In the genomic region with DNA sequence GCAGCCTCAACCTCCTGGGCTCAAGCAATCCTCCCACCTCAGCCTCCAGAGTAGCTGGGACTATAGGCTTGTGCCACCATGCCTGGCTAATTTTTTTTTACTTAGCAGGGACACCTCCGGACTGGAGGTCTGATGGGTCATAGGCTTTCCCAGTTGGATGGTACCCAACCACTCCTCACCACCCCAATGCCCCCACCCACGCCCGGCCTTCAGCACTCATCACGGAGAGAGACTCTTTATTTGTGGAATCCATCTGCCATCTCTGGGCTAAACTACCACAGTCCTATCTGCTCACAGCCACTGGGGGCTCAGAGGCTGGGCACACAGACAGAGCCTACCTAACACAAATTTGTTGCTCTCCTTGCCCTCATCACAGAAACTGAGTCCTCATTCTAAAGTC, we compare ENCODE assay signal across 15 cellular contexts. TPM values are rescaled to one million over a fixed set of nuclear protein-coding genes. Genes with fewer than 3 reads are reported as not detected.
DNase-seq lines count a peak whose midpoint lies in the region; ATAC-seq and TF ChIP-seq lines count a peak whose summit lies in the region.
"Had no signal": no experiment of that assay in that cellular context is flagged by ENCODE, and none has a peak within 500 bp of the region (broad histone marks: within the 10 kb centered on the region; RNA-seq: fewer than 3 reads in every experiment).

No MANE protein-coding gene starts in this region.

- 80 to 90% (median 84%) methylated on average over 3 to 4 of the region's 4 CpGs for WGBS in stomach, 5 donors
- 77 to 90% methylated on average over 4 of the region's 4 CpGs for WGBS in lower leg skin, 2 donors

- no peak overlapping the region for H3K9ac ChIP-seq in fibroblast of lung (ENCODE audit: insufficient read depth, low read length)

- intact Hi-C loops in activated CD8-positive, alpha-beta T cell treated with anti-CD3 and anti-CD28 coated beads for 36 hours (cut with micrococcal nuclease), result no loop called here
- intact Hi-C loops in stomach (cut with DNase I; ENCODE audit: low total_unique reads) (no loop called here), lower lobe of right lung (cut with DNase I) (no loop called here), lower leg skin (cut with DNase I; ENCODE audit: low total_unique reads) (no loop called here)

- no peaks in the 10 kb centered on the region for H3K27me3 ChIP-seq in fibroblast of lung (ENCODE audit: control insufficient read depth, insufficient read depth, low read length)
- no peaks in the 10 kb centered on the region for H3K27me3 ChIP-seq in stomach
- H3K27me3 ChIP-seq in lower lobe of right lung (ENCODE audit: low read depth), result no peaks in the 10 kb centered on the region
- H3K27me3 ChIP-seq: left lung had no signal

- H4K20me1 ChIP-seq in fibroblast of lung (ENCODE audit: control insufficient read depth, extremely low read depth, insufficient read depth, low read length), result peaks cover 4% of the 10 kb centered on the region

- no peak for DNase-seq in activated CD8-positive, alpha-beta T cell treated with anti-CD3 and anti-CD28 coated beads, Interleukin-2, amount 10 ng/mL, durations not matched to agents 7 days and 5 days
- DNase-seq in activated CD8-positive, alpha-beta T cell treated with anti-CD3 and anti-CD28 coated beads for 36 hours, result no peak
- DNase-seq in T-cell (no peak), fibroblast of lung (ENCODE audit: low read depth in 2 of 2) (no peak), stomach (no peak), lower lobe of right lung (no peak), lower leg skin (ENCODE audit: low spot score in 2 of 2) (no peak), NCI-H345 treated with DMSO at 0.1 percent for 48 hours (lab: John Stamatoyannopoulos, UW; ENCODE audit: unreplicated experiment) (no peak)
- DNase-seq: activated CD4-positive, alpha-beta T cell treated with anti-CD3 and anti-CD28 coated beads for 4 hours; activated naive CD4-positive, alpha-beta T cell treated with Interleukin-2 at 50 U/mL for 16 hours; left lung; NCI-H1436 treated with DMSO at 0.1 percent for 48 hours; stimulated activated CD4-positive, alpha-beta T cell treated with anti-CD3 and anti-CD28 coated beads, Interleukin-12 subunit alpha, Interleukin-12 subunit beta, amount 100 ng/mL, for 4 hours had no signal

- no peak for TF ChIP-seq CTCF in activated CD8-positive, alpha-beta T cell treated with anti-CD3 and anti-CD28 coated beads for 36 hours (IDR thresholded peaks at IDR 0.05)
- TF ChIP-seq CTCF in fibroblast of lung (conservative IDR thresholded peaks at IDR 0.05 in 1 of 2, IDR thresholded peaks at IDR 0.05 in 1 of 2; ENCODE audit: low read depth in 1 of 2, low read length in 2 of 2) (no peak), stomach (IDR thresholded peaks at IDR 0.05) (no peak), lower lobe of right lung (IDR thresholded peaks at IDR 0.05) (no peak), lower leg skin (IDR thresholded peaks at IDR 0.05) (no peak)

- H3K4me3 ChIP-seq in fibroblast of lung (replicated peaks in 1 of 4; ENCODE audit: control extremely low read depth in 1 of 4, insufficient read depth in 1 of 4, low read depth in 3 of 4, low read length in 4 of 4) (no peak overlapping the region), stomach (no peak overlapping the region), lower lobe of right lung (no peak overlapping the region), lower leg skin (ENCODE audit: low read depth, poor library complexity, severe bottlenecking) (no peak overlapping the region)
- H3K4me3 ChIP-seq: coronary artery, left lung, thoracic aorta had no signal

- H3K27ac ChIP-seq in fibroblast of lung (ENCODE audit: insufficient read depth, low read length) (peak overlapping the region; percentile 26), stomach (peak overlapping the region in 4 of 5 donors; percentile 13 to 99 (median 88)), lower lobe of right lung (no peak overlapping the region)
- H3K27ac ChIP-seq: thoracic aorta had no signal

- TF ChIP-seq POLR2A in stomach (IDR thresholded peaks at IDR 0.05) (no peak), lower leg skin (IDR thresholded peaks at IDR 0.05) (no peak)

- H3K4me1 Mint-ChIP-seq in activated CD8-positive, alpha-beta T cell treated with anti-CD3 and anti-CD28 coated beads, Interleukin-2, amount 10 ng/mL, durations not matched to agents 7 days and 5 days (ENCODE audit: low read depth), result peaks cover 80% of the 10 kb centered on the region
- H3K4me1 Mint-ChIP-seq in activated CD8-positive, alpha-beta T cell treated with anti-CD3 and anti-CD28 coated beads for 36 hours (ENCODE audit: low read depth), result peaks cover 41% of the 10 kb centered on the region
- H3K4me1 Mint-ChIP-seq in T-cell, result peaks cover 41 to 60% (median 42%) of the 10 kb centered on the region in 3 donors

- no peak overlapping the region for H2AFZ ChIP-seq in fibroblast of lung (ENCODE audit: low read length)

- H3K4me3 Mint-ChIP-seq in activated CD8-positive, alpha-beta T cell treated with anti-CD3 and anti-CD28 coated beads, Interleukin-2, amount 10 ng/mL, durations not matched to agents 7 days and 5 days, result no peak overlapping the region
- no peak overlapping the region for H3K4me3 Mint-ChIP-seq in activated CD8-positive, alpha-beta T cell treated with anti-CD3 and anti-CD28 coated beads for 36 hours
- no peak overlapping the region for H3K4me3 Mint-ChIP-seq in T-cell

- TF ChIP-seq EP300 in stomach (IDR thresholded peaks at IDR 0.05), result no peak

- H3K79me2 ChIP-seq in fibroblast of lung (ENCODE audit: control insufficient read depth, insufficient read depth, low read length), result peaks cover 99% of the 10 kb centered on the region

- ATAC-seq in activated CD8-positive, alpha-beta T cell treated with anti-CD3 and anti-CD28 coated beads, Interleukin-2, amount 10 ng/mL, durations not matched to agents 7 days and 5 days, result no peak
- no peak for ATAC-seq in activated CD8-positive, alpha-beta T cell treated with anti-CD3 and anti-CD28 coated beads for 36 hours
- no peak for ATAC-seq in T-cell (replicated peaks in 1 of 4)
- no peak for ATAC-seq in lower lobe of right lung
- ATAC-seq: left lung had no signal

- H3K27ac Mint-ChIP-seq in activated CD8-positive, alpha-beta T cell treated with anti-CD3 and anti-CD28 coated beads, Interleukin-2, amount 10 ng/mL, durations not matched to agents 7 days and 5 days, result peak overlapping the region; percentile 85
- H3K27ac Mint-ChIP-seq in activated CD8-positive, alpha-beta T cell treated with anti-CD3 and anti-CD28 coated beads for 36 hours, result no peak overlapping the region
- peak overlapping the region; percentile 61 to 72 for H3K27ac Mint-ChIP-seq in T-cell

- H3K4me1 ChIP-seq in fibroblast of lung (ENCODE audit: control insufficient read depth, extremely low read depth, insufficient read depth, low read length) (peaks cover 52% of the 10 kb centered on the region), stomach (peaks cover 69 to 99% (median 85%) of the 10 kb centered on the region in 4 donors), lower lobe of right lung (peaks cover 92% of the 10 kb centered on the region)

- no peak overlapping the region for H3K4me2 ChIP-seq in fibroblast of lung (ENCODE audit: extremely low read depth, insufficient read depth, low read length)

- peaks cover 39% of the 10 kb centered on the region for H3K36me3 Mint-ChIP-seq in activated CD8-positive, alpha-beta T cell treated with anti-CD3 and anti-CD28 coated beads, Interleukin-2, amount 10 ng/mL, durations not matched to agents 7 days and 5 days (ENCODE audit: low read depth)
- H3K36me3 Mint-ChIP-seq in activated CD8-positive, alpha-beta T cell treated with anti-CD3 and anti-CD28 coated beads for 36 hours (ENCODE audit: low read depth), result no peaks in the 10 kb centered on the region
- no peaks in the 10 kb centered on the region for H3K36me3 Mint-ChIP-seq in T-cell

- POLR2A ChIA-PET in activated CD8-positive, alpha-beta T cell treated with anti-CD3 and anti-CD28 coated beads, Interleukin-2, amount 10 ng/mL, durations not matched to agents 7 days and 5 days (lab: Charles Lee), result interaction anchor here (0.6 kb wide), 1 partner anchor 115 kb away, joined by 3 read pairs; no protein-coding TSS in a partner anchor
- POLR2A ChIA-PET in activated CD8-positive, alpha-beta T cell treated with anti-CD3 and anti-CD28 coated beads for 36 hours (lab: Charles Lee), result interaction anchor here (0.9 to 1.1 kb wide), 2 partner anchors 17 to 102 kb away, joined by 3 read pairs; no protein-coding TSS in a partner anchor
- POLR2A ChIA-PET in T-cell (lab: Charles Lee), result no interaction called here

- CTCF ChIA-PET in activated CD8-positive, alpha-beta T cell treated with anti-CD3 and anti-CD28 coated beads, Interleukin-2, amount 10 ng/mL, durations not matched to agents 7 days and 5 days (lab: Charles Lee), result interaction anchor here (1.2 to 2.4 kb wide), 3 partner anchors 16 to 31 kb away, joined by 3 to 8 read pairs (median 5); no protein-coding TSS in a partner anchor
- CTCF ChIA-PET in activated CD8-positive, alpha-beta T cell treated with anti-CD3 and anti-CD28 coated beads for 36 hours (lab: Charles Lee), result interaction anchor here (0.7 to 2.0 kb wide), 4 partner anchors 36 to 367 kb away, joined by 3 to 5 read pairs (median 3); no protein-coding TSS in a partner anchor
- CTCF ChIA-PET in T-cell (lab: Charles Lee), result no interaction called here

- H3K36me3 ChIP-seq in fibroblast of lung (ENCODE audit: control insufficient read depth, insufficient read depth, low read length), result peaks cover 16% of the 10 kb centered on the region
- peaks cover 0 to 14% (median under 1%) of the 10 kb centered on the region in 4 donors for H3K36me3 ChIP-seq in stomach
- H3K36me3 ChIP-seq in lower lobe of right lung, result peaks cover 9% of the 10 kb centered on the region
- H3K36me3 ChIP-seq: thoracic aorta had no signal

- H3K27me3 Mint-ChIP-seq in activated CD8-positive, alpha-beta T cell treated with anti-CD3 and anti-CD28 coated beads, Interleukin-2, amount 10 ng/mL, durations not matched to agents 7 days and 5 days (ENCODE audit: low read depth), result no peaks in the 10 kb centered on the region
- no peaks in the 10 kb centered on the region for H3K27me3 Mint-ChIP-seq in activated CD8-positive, alpha-beta T cell treated with anti-CD3 and anti-CD28 coated beads for 36 hours
- H3K27me3 Mint-ChIP-seq in T-cell, result no peaks in the 10 kb centered on the region

- no peaks in the 10 kb centered on the region for H3K9me3 ChIP-seq in fibroblast of lung (ENCODE audit: control insufficient read depth, insufficient read depth, low read depth, low read length)
- H3K9me3 ChIP-seq in stomach, result no peaks in the 10 kb centered on the region
- H3K9me3 ChIP-seq in lower lobe of right lung, result no peaks in the 10 kb centered on the region
- H3K9me3 ChIP-seq: left lung, thoracic aorta had no signal

- H3K9me3 Mint-ChIP-seq in activated CD8-positive, alpha-beta T cell treated with anti-CD3 and anti-CD28 coated beads, Interleukin-2, amount 10 ng/mL, durations not matched to agents 7 days and 5 days (ENCODE audit: insufficient read depth), result no peaks in the 10 kb centered on the region
- no peaks in the 10 kb centered on the region for H3K9me3 Mint-ChIP-seq in activated CD8-positive, alpha-beta T cell treated with anti-CD3 and anti-CD28 coated beads for 36 hours
- no peaks in the 10 kb centered on the region for H3K9me3 Mint-ChIP-seq in T-cell

RNA-seq across cellular contexts. Expression of gene STXBP1, which starts 58.3 kb away (rescaled TPM):
- total RNA-seq in activated CD8-positive, alpha-beta T cell treated with anti-CD3 and anti-CD28 coated beads, Interleukin-2, amount 10 ng/mL, durations not matched to agents 7 days and 5 days, result 10 to 100 TPM; 24.2 to 25.3 TPM
- 10 to 100 TPM; 19.2 to 23.5 TPM for total RNA-seq in activated CD8-positive, alpha-beta T cell treated with anti-CD3 and anti-CD28 coated beads for 36 hours
- total RNA-seq in T-cell (10 to 100 TPM in 4 of 5 donors, 1 to 10 TPM in 1; 3.8 to 18.2 (median 17.3) TPM), fibroblast of lung (19.8 and 36.0 TPM in 2 replicates), stomach (10 to 100 TPM; 14.9 to 77.7 (median 31.3) TPM), lower lobe of right lung (88.6 TPM), lower leg skin (10 to 100 TPM; 17.4 to 66.8 (median 30.5) TPM)
- polyA plus RNA-seq in fibroblast of lung (25.6 and 34.6 TPM in 2 replicates), stomach (1 to 10 TPM; 5.2 to 8.7 (median 7.6) TPM)
- polyA plus RNA-seq in fibroblast of lung (2012), result 41.9 and 43.7 TPM in 2 replicates
- polyA minus RNA-seq in fibroblast of lung (ENCODE audit: low replicate concordance), result 61.1 and 80.7 TPM in 2 replicates

Comparison
In these comparisons a context has a peak if more than half of its experiments do, and no peak if none do; other contexts are left out.
1. CTCF ChIA-PET loops: an anchor here in activated CD8-positive, alpha-beta T cell treated with anti-CD3 and anti-CD28 coated beads, Interleukin-2, amount 10 ng/mL, durations not matched to agents 7 days and 5 days (1.2 to 2.4 kb wide) and activated CD8-positive, alpha-beta T cell treated with anti-CD3 and anti-CD28 coated beads for 36 hours (0.7 to 2.0 kb wide); none called in T-cell.
2. POLR2A ChIA-PET loops: an anchor here in activated CD8-positive, alpha-beta T cell treated with anti-CD3 and anti-CD28 coated beads, Interleukin-2, amount 10 ng/mL, durations not matched to agents 7 days and 5 days (0.6 kb wide) and activated CD8-positive, alpha-beta T cell treated with anti-CD3 and anti-CD28 coated beads for 36 hours (0.9 to 1.1 kb wide); none called in T-cell.